Comparison of ENCODE assay signal across 7 cellular contexts in genomic region chr6:144008501-144009245, GRCh38. TPM values are rescaled to one million over a fixed set of nuclear protein-coding genes. Genes with fewer than 3 reads are reported as not detected.
A peak's percentile ranks its signal among the peaks of the same experiment; 100 is the strongest.
DNase-seq lines count a peak whose midpoint lies in the region; TF ChIP-seq lines count a peak whose summit lies in the region.

No MANE protein-coding gene starts in this region.

- H3K27ac ChIP-seq in PC-9 = no peak overlapping the region
- peak overlapping the region; percentile 58 to 73 for H3K27ac ChIP-seq in prostate gland

- POLR2A ChIA-PET in PC-9 (lab: Charles Lee; ENCODE audit: unreplicated experiment) = interaction anchor here (0.7 kb wide), 1 partner anchor 1571 kb away, joined by 3 read pairs; no protein-coding TSS in a partner anchor

- peak overlapping the region; percentile 83; the same call in 1 of the 2 replicates for H3K4me2 ChIP-seq in PC-9

- H3K9me3 ChIP-seq in PC-9 (ENCODE audit: insufficient read depth, low read depth) (peaks cover 2% of the 10 kb centered on the region; the same call in 1 of the 2 replicates), prostate gland (no peaks in the 10 kb centered on the region)

- no peaks in the 10 kb centered on the region for H3F3A ChIP-seq in PC-9 (ENCODE audit: insufficient read depth, low read depth)

- H3K4me1 ChIP-seq in PC-9 (replicated peaks; ENCODE audit: insufficient read depth) (0 out of 2 replicates have a peak, but pooled peaks cover 5% of the 10 kb centered on the region), prostate gland (replicated peaks) (no peaks in the 10 kb centered on the region)

- H4K20me1 ChIP-seq in PC-9 (ENCODE audit: insufficient read depth) = no peaks in the 10 kb centered on the region

- CTCF ChIA-PET in PC-9 (lab: Charles Lee) = no interaction called here

- DNase-seq in H7 = no peak
- DNase-seq in PC-9 = no peak
- DNase-seq in fibroblast of pulmonary artery (ENCODE audit: low read depth) = peak; percentile 7
- no peak for DNase-seq in prostate gland (ENCODE audit: low spot score)
- DNase-seq in NCI-H2107 (lab: John Stamatoyannopoulos, UW) = no peak
- DNase-seq in AG08395 (ENCODE audit: low spot score) = no peak
- no peak for DNase-seq in HT-29 (ENCODE audit: low spot score)

- no peaks in the 10 kb centered on the region for H3K79me2 ChIP-seq in PC-9 (ENCODE audit: low read depth)

- no TSS peak for BruUV-seq in PC-9 (replicated peaks; lab: Mats Ljungman, UMichigan)

- no peak overlapping the region for H2AFZ ChIP-seq in PC-9

- H3K9me2 ChIP-seq in PC-9 (ENCODE audit: insufficient read depth) = no peaks in the 10 kb centered on the region

- H3K36me3 ChIP-seq in H7 (replicated peaks; ENCODE audit: control insufficient read depth, insufficient read depth, low read length) (no peaks in the 10 kb centered on the region), PC-9 (ENCODE audit: low read depth) (no peaks in the 10 kb centered on the region), prostate gland (no peaks in the 10 kb centered on the region)

- TF ChIP-seq CTCF in PC-9 (conservative IDR thresholded peaks at IDR 0.05) (no peak), fibroblast of pulmonary artery (IDR thresholded peaks at IDR 0.05; ENCODE audit: low read length, missing control alignments) (no peak), prostate gland (IDR thresholded peaks at IDR 0.05) (no peak)

- intact Hi-C loops in PC-9 (cut with micrococcal nuclease; ENCODE audit: unreplicated experiment) = loop anchor here (5.0 kb wide), 2 partner anchors 66 to 166 kb away; partner anchors contain the start of gene LTV1
- intact Hi-C loops in prostate gland (cut with DNase I) = no loop called here

- peak overlapping the region; percentile 31 for H3K4me3 ChIP-seq in H7 (ENCODE audit: insufficient read depth, low read depth, low read length)
- peak overlapping the region; percentile 61; the same call in 1 of the 2 replicates for H3K4me3 ChIP-seq in PC-9
- H3K4me3 ChIP-seq in fibroblast of pulmonary artery (replicated peaks; ENCODE audit: low read depth, low read length) = peak overlapping the region; percentile 35
- H3K4me3 ChIP-seq in prostate gland = peak overlapping the region; percentile 43 to 53

- no peak for TF ChIP-seq POLR2A in prostate gland (IDR thresholded peaks at IDR 0.05)

- WGBS in prostate gland = 66% methylated on average over 31 of the region's 33 CpGs

- peaks cover 44% of the 10 kb centered on the region for H3K27me3 ChIP-seq in H7 (ENCODE audit: control insufficient read depth, insufficient read depth, low read length)
- H3K27me3 ChIP-seq in PC-9 (ENCODE audit: insufficient read depth, low read depth) = peaks cover 4% of the 10 kb centered on the region; the same call in 1 of the 2 replicates
- no peaks in the 10 kb centered on the region for H3K27me3 ChIP-seq in prostate gland (replicated peaks; ENCODE audit: insufficient read depth)

RNA-seq across cellular contexts. Expression of gene PLAGL1, which starts 0.6 kb away (rescaled TPM):
- 0.07 and 1.7 TPM in 2 replicates for total RNA-seq in H7 (2014; rRNA removed; shearing (Covaris generic))
- total RNA-seq in PC-9 (2021) = 7.8 and 8.3 TPM in 2 replicates
- 10 to 100 TPM; 13.2 to 25.8 TPM for total RNA-seq in prostate gland
- total RNA-seq in HT-29 (2014; rRNA removed; shearing (Covaris generic)) = 0.13 TPM in 1 of 2 replicates, not detected in the other
